ENCODE assay signal across 8 cellular contexts in genomic region chr17:17682293-17682736, GRCh38. TPM values are rescaled to one million over a fixed set of nuclear protein-coding genes. Genes with fewer than 3 reads are reported as not detected.
DNase-seq lines count a peak whose midpoint lies in the region; ATAC-seq, FAIRE-seq and TF ChIP-seq lines count a peak whose summit lies in the region.

No MANE protein-coding gene starts in this region.

- TF ChIP-seq CTCF in K562 (IDR thresholded peaks at IDR 0.05 in 2 of 3, conservative IDR thresholded peaks at IDR 0.05 in 1 of 3; ENCODE audit: insufficient read depth in 2 of 3, low read depth in 1 of 3, low read length in 3 of 3), result no peak

- BruUV-seq in K562 (replicated peaks; lab: Mats Ljungman, UMichigan), result TSS peak; percentile 58

- ATAC-seq in HG03108 (IDR thresholded peaks at IDR 0.05; ENCODE audit: unreplicated experiment) (peak; percentile 44), K562 (peak; percentile 66)

- H3K27ac ChIP-seq in K562 (ENCODE audit: extremely low read depth, low read depth, low read length), result peak overlapping the region; percentile 89
- peak overlapping the region; percentile 65 to 89 for H3K27ac ChIP-seq in small intestine (ENCODE audit: low read depth in 1 of 2, low read length in 1 of 2)

- peak overlapping the region; percentile 70 for H3K4me3 ChIP-seq in K562
- peak overlapping the region; percentile 79 to 85 for H3K4me3 ChIP-seq in small intestine (ENCODE audit: low read depth in 1 of 2, low read length in 2 of 2)

- TF ChIP-seq RAD21 in K562 (CRISPR knock-in tag; conservative IDR thresholded peaks at IDR 0.05 in 1 of 2, IDR thresholded peaks at IDR 0.05 in 1 of 2), result no peak

- CTCF ChIA-PET in K562 (lab: Yijun Ruan, JAX; ENCODE audit: low intra/inter-chr PET ratio), result interaction anchor here (0.7 to 1.1 kb wide), 2 partner anchors 91 to 235 kb away, joined by 3 to 5 read pairs; no protein-coding TSS in a partner anchor

- no peak for FAIRE-seq in K562 (lab: Jason Lieb, UNC)
- FAIRE-seq in small intestine (lab: Jason Lieb, UNC), result no peak

- H3K9me3 ChIP-seq in K562 (replicated peaks; ENCODE audit: control insufficient read depth, insufficient read depth, low read depth, low read length), result no peaks in the 10 kb centered on the region
- no peaks in the 10 kb centered on the region for H3K9me3 ChIP-seq in small intestine (ENCODE audit: control insufficient read depth, low read depth)

- H3K9me1 ChIP-seq in K562 (ENCODE audit: control insufficient read depth, insufficient read depth, low read length), result no peaks in the 10 kb centered on the region

- POLR2A ChIA-PET in K562 (lab: Yijun Ruan, JAX), result interaction anchor here (0.7 to 2.4 kb wide), 3 partner anchors 10 to 155 kb away, joined by 3 to 20 read pairs (median 4); no protein-coding TSS in a partner anchor

- H3K36me3 ChIP-seq in K562 (ENCODE audit: control insufficient read depth, insufficient read depth, low read length) (peaks cover 20% of the 10 kb centered on the region; the same call in 2 of the 3 replicates), small intestine (ENCODE audit: control insufficient read depth in 2 of 2, insufficient read depth in 2 of 2, low read length in 2 of 2) (no peaks in the 10 kb centered on the region)

- TF ChIP-seq EP300 in K562 (IDR thresholded peaks at IDR 0.05; ENCODE audit: low read length), result no peak

- intact Hi-C loops in K562 (cut with micrococcal nuclease), result loop anchor here (5.0 to 10.0 kb wide), 3 partner anchors 102 to 355 kb away; partner anchors contain the start of genes ATPAF2 and GID4

- no peak; the same call in 1 of the 2 replicates for TF ChIP-seq POLR2A in K562 (conservative IDR thresholded peaks at IDR 0.05)

- H3K4me1 ChIP-seq in K562 (replicated peaks in 1 of 2; ENCODE audit: control insufficient read depth in 2 of 2, insufficient read depth in 2 of 2, low read length in 2 of 2) (peaks cover 22 to 47% of the 10 kb centered on the region in 2 experiments), small intestine (ENCODE audit: control insufficient read depth in 2 of 2, insufficient read depth in 1 of 2, low read depth in 1 of 2, low read length in 1 of 2) (peaks cover 0 to 13% of the 10 kb centered on the region in 2 donors)

- WGBS in K562 (ENCODE audit: insufficient coverage, low coverage, missing lambda C conversion rate), result 0% methylated on average over 2 of the region's 49 CpGs
- WGBS in small intestine, 3 donors, result 0 to 1% (median 0%) methylated on average over 33 to 49 of the region's 49 CpGs

- H3K27me3 ChIP-seq in K562 (ENCODE audit: control insufficient read depth in 2 of 2, insufficient read depth in 2 of 2, low read length in 2 of 2) (no peaks in the 10 kb centered on the region), small intestine (ENCODE audit: control insufficient read depth in 2 of 2, insufficient read depth in 2 of 2, low read length in 2 of 2) (no peaks in the 10 kb centered on the region)

- H4K20me1 ChIP-seq in K562 (replicated peaks; ENCODE audit: control insufficient read depth, insufficient read depth, low read length), result peaks cover 14% of the 10 kb centered on the region

- peak overlapping the region; percentile 78 to 98 for H3K9ac ChIP-seq in K562 (ENCODE audit: insufficient read depth in 1 of 2, low read depth in 2 of 2, low read length in 2 of 2)

- peak; percentile 23 for DNase-seq in NCI-H2227 (lab: John Stamatoyannopoulos, UW; ENCODE audit: unreplicated experiment)
- DNase-seq in NCI-H2227 treated with DMSO at 0.1 percent for 48 hours (lab: John Stamatoyannopoulos, UW), result no peak
- DNase-seq in T-helper 1 cell, result peak in 4 of 5 donors; percentile 22 to 72 (median 42)
- peak; percentile 55 to 66 (median 60) for DNase-seq in K562 (ENCODE audit: extremely low read depth in 1 of 4, low spot score in 3 of 4)
- peak; percentile 49 for DNase-seq in iris pigment epithelial cell (ENCODE audit: low read depth)
- DNase-seq in small intestine, result peak; percentile 59
- DNase-seq in H4 (ENCODE audit: low spot score), result no peak

- peaks cover 55% of the 10 kb centered on the region for H3K79me2 ChIP-seq in K562 (ENCODE audit: control insufficient read depth, insufficient read depth, low read length)

- in situ Hi-C loops in K562 (cut with MboI), result no loop called here

- H3K4me2 ChIP-seq in K562 (ENCODE audit: insufficient read depth, low read length), result peak overlapping the region; percentile 74; the same call in 1 of the 2 replicates

- peak overlapping the region; percentile 67; the same call in 1 of the 2 replicates for H2AFZ ChIP-seq in K562 (ENCODE audit: low read depth, low read length)

TF ChIP-seq in K562, 482 proteins besides CTCF, POLR2A, EP300 and RAD21 (continues in another document):
- TF ChIP-seq ZNF740 (CRISPR knock-in tag; IDR thresholded peaks at IDR 0.05) (peak; percentile 64; the same call in 1 of the 2 replicates), ZNF740 (tag; IDR thresholded peaks at IDR 0.05) (no peak), ZBTB12 (CRISPR knock-in tag; IDR thresholded peaks at IDR 0.05) (peak; percentile 73), SRF (CRISPR knock-in tag; IDR thresholded peaks at IDR 0.05) (no peak), HOXB6 (CRISPR knock-in tag; IDR thresholded peaks at IDR 0.05; ENCODE audit: borderline replicate concordance) (no peak), ETS1 (conservative IDR thresholded peaks at IDR 0.05; ENCODE audit: control insufficient read depth, low read depth, low read length) (0 out of 2 replicates have a peak, but pooled peaks have one; percentile 11), RBM22 (IDR thresholded peaks at IDR 0.05; ENCODE audit: low read depth, low read length, poor library complexity, severe bottlenecking) (peak; percentile 14), BHLHE40 (IDR thresholded peaks at IDR 0.05; ENCODE audit: low read length) (peak; percentile 35; the same call in 1 of the 2 replicates), ATF6 (CRISPR knock-in tag; IDR thresholded peaks at IDR 0.05) (no peak)

RNA-seq across cellular contexts. Expression of gene RAI1, which starts 1.1 kb away (rescaled TPM):
- total RNA-seq in K562 (2011; cell fraction: chromatin; rRNA removed; ENCODE audit: low replicate concordance), result 33.0 and 41.0 TPM in 2 replicates
- total RNA-seq in K562 (2011; cell fraction: nucleolus; rRNA removed), result 18.6 and 19.2 TPM in 2 replicates
- 22.3 and 33.5 TPM in 2 replicates for total RNA-seq in K562 (2011; cell fraction: nucleoplasm; rRNA removed)
- total RNA-seq in K562 (2014; rRNA removed), result 5.5 and 10.0 TPM in 2 replicates
- 5.1 and 5.5 TPM in 2 replicates for total RNA-seq in K562 (2014; rRNA removed; fragmentation: Illumina TruSeq; extraction: Trizol)
- total RNA-seq in K562 (2015; rRNA removed; fragmentation: Illumina TruSeq; extraction: Trizol), result 6.6 and 6.8 TPM in 2 replicates
- total RNA-seq in K562 (2021), result 19.9 and 20.4 TPM in 2 replicates
- polyA plus RNA-seq in K562 (2011; rRNA removed), result 3.7 and 3.8 TPM in 2 replicates
- polyA plus RNA-seq in K562 (2011; cell fraction: cytosol; rRNA removed), result 2.2 and 3.1 TPM in 2 replicates
- polyA plus RNA-seq in K562 (2011; cell fraction: nucleus; rRNA removed), result 7.1 and 11.1 TPM in 2 replicates
- 8.0 and 9.8 TPM in 2 replicates for polyA plus RNA-seq in K562 (2012)
- polyA plus RNA-seq in K562 (2014; fragmentation: Illumina TruSeq; extraction: Trizol), result 6.6 and 8.6 TPM in 2 replicates
- polyA plus RNA-seq in K562 (2014; fragmentation: Nextera tagmentation; extraction: Ambion mirVana), result 1 to 10 TPM in 1 of 2 experiments, under 1 TPM in 1; 0.68 to 1.5 TPM
- 10.0 and 11.9 TPM in 2 replicates for polyA plus RNA-seq in K562 (2014; rRNA removed)
- polyA minus RNA-seq in K562 (2011; rRNA and poly(A)+ RNA removed), result 2.4 and 3.1 TPM in 2 replicates
- 5.2 and 6.3 TPM in 2 replicates for polyA minus RNA-seq in K562 (2011; cell fraction: cytosol; rRNA and poly(A)+ RNA removed)
- polyA minus RNA-seq in K562 (2011; cell fraction: nucleus; rRNA and poly(A)+ RNA removed), result 3.5 and 4.8 TPM in 2 replicates
- polyA plus RNA-seq in small intestine, result 1 to 10 TPM; 2.4 to 9.3 (median 3.1) TPM
- total RNA-seq in H4 (2014; rRNA removed; shearing (Covaris generic)), result 2.4 and 3.6 TPM in 2 replicates

Comparison
In these comparisons a context has a peak if more than half of its experiments do, and no peak if none do; other contexts are left out.
1. DNase-seq: peak in NCI-H2227 (single experiment), T-helper 1 cell (4 of 5), K562 (4 of 4), iris pigment epithelial cell (single experiment) and small intestine (single experiment); none in NCI-H2227 treated with DMSO at 0.1 percent for 48 hours (single experiment) and H4 (single experiment).